Comparison of ENCODE assay signal across 31 cellular contexts in the genomic region with DNA sequence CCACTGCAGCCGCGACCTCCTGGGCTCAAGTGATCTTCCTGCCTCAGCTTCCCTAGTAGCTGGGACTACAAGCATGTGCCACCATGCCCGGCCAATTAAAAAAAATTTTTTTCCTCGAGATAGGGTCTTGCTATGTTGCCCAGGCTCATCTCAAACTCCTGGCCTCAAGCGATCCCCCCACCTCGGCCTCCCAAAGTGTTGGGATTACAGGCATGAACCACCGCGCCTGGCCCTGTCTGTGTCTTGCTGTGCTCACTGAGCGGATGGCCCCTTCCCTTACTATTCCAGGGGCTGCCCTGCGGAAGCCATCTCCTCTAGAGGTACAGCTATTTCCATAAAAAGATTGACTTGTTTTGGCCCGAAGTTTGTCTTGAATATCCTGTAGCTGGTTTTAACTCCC. TPM values are rescaled to one million over a fixed set of nuclear protein-coding genes. Genes with fewer than 3 reads are reported as not detected.
DNase-seq lines count a peak whose midpoint lies in the region; ATAC-seq, FAIRE-seq and TF ChIP-seq lines count a peak whose summit lies in the region.
"Had no signal": no experiment of that assay in that cellular context is flagged by ENCODE, and none has a peak within 500 bp of the region (broad histone marks: within the 10 kb centered on the region; RNA-seq: fewer than 3 reads in every experiment).

No MANE protein-coding gene starts in this region.

- H2AFZ ChIP-seq in ACC112 (ENCODE audit: low read length, unreplicated experiment) (no peak overlapping the region), endothelial cell of umbilical vein (ENCODE audit: low read depth, low read length) (no peak overlapping the region)

- FAIRE-seq in endothelial cell of umbilical vein (lab: Jason Lieb, UNC) (no peak), HTR-8/SVneo (lab: Jason Lieb, UNC) (no peak)
- FAIRE-seq: GM19239, kidney, pancreas had no signal

- TF ChIP-seq POLR2A in endothelial cell of umbilical vein (IDR thresholded peaks at IDR 0.05; ENCODE audit: low read depth, low read length): no peak

- BruUV-seq in endothelial cell of umbilical vein (replicated peaks; lab: Mats Ljungman, UMichigan): no TSS peak

- H3K9me3 ChIP-seq in endothelial cell of umbilical vein (replicated peaks; ENCODE audit: control insufficient read depth, insufficient read depth, low read length) (no peaks in the 10 kb centered on the region), skeletal muscle tissue (ENCODE audit: control insufficient read depth in 3 of 3, low read length in 3 of 3) (no peaks in the 10 kb centered on the region)
- H3K9me3 ChIP-seq: BLaER1 treated with 17β-estradiol and CSF1 and Interleukin-3, amounts not matched to agents 10 nM and 100 nM; Caco-2; HAP-1; mucosa of descending colon; pancreas had no signal

- no peaks in the 10 kb centered on the region for H4K20me1 ChIP-seq in endothelial cell of umbilical vein (replicated peaks; ENCODE audit: control insufficient read depth, extremely low read depth, insufficient read depth, low read length)

- H3K27me3 ChIP-seq in ACC112 (ENCODE audit: insufficient read depth, low read length) (no peaks in the 10 kb centered on the region), endothelial cell of umbilical vein (ENCODE audit: control insufficient read depth in 2 of 2, insufficient read depth in 2 of 2, low read length in 2 of 2) (no peaks in the 10 kb centered on the region), skeletal muscle tissue (ENCODE audit: control insufficient read depth in 3 of 3, insufficient read depth in 3 of 3, low read length in 3 of 3) (no peaks in the 10 kb centered on the region)
- H3K27me3 ChIP-seq: BLaER1 treated with 17β-estradiol and CSF1 and Interleukin-3, amounts not matched to agents 10 nM and 100 nM; pancreas had no signal

- H3K79me2 ChIP-seq in ACC112 (ENCODE audit: control insufficient read depth, insufficient read depth, low read length, unreplicated experiment) (no peaks in the 10 kb centered on the region), endothelial cell of umbilical vein (ENCODE audit: control insufficient read depth, insufficient read depth, low read length) (no peaks in the 10 kb centered on the region)

- H3K4me2 ChIP-seq in endothelial cell of umbilical vein (ENCODE audit: insufficient read depth, low read length): no peak overlapping the region

- H3K27ac ChIP-seq in ACC112 (ENCODE audit: low read depth, low read length): peak overlapping the region; percentile 54; the same call in 1 of the 2 replicates
- peak overlapping the region; percentile 54; the same call in 1 of the 2 replicates for H3K27ac ChIP-seq in RWPE1
- H3K27ac ChIP-seq in endothelial cell of umbilical vein (ENCODE audit: insufficient read depth, low read depth, low read length): peak overlapping the region; percentile 83
- peak overlapping the region; percentile 99 for H3K27ac ChIP-seq in skeletal muscle tissue (ENCODE audit: low read depth, low read length)
- H3K27ac ChIP-seq: BLaER1 treated with 17β-estradiol and CSF1 and Interleukin-3, amounts not matched to agents 10 nM and 100 nM; pancreas; SK-N-MC had no signal

- intact Hi-C loops in endothelial cell of umbilical vein (cut with micrococcal nuclease): loop anchor here (1.0 to 5.0 kb wide), 4 partner anchors 20 to 106 kb away; a partner anchor contains a TSS

- H3K36me3 ChIP-seq in ACC112 (ENCODE audit: insufficient read depth, low read length): no peaks in the 10 kb centered on the region
- peaks cover 0 to 6% of the 10 kb centered on the region in 2 experiments for H3K36me3 ChIP-seq in endothelial cell of umbilical vein (ENCODE audit: control insufficient read depth in 2 of 2, extremely low read depth in 1 of 2, insufficient read depth in 2 of 2, low read length in 2 of 2)
- H3K36me3 ChIP-seq in skeletal muscle tissue (ENCODE audit: control insufficient read depth in 3 of 3, insufficient read depth in 3 of 3, low read length in 3 of 3): peaks cover 5 to 15% (median 11%) of the 10 kb centered on the region in 3 donors
- H3K36me3 ChIP-seq: pancreas had no signal

- H3K4me3 ChIP-seq in ACC112 (ENCODE audit: low read depth, low read length) (no peak overlapping the region), endothelial cell of umbilical vein (replicated peaks in 1 of 3; ENCODE audit: insufficient read depth in 1 of 3, low read depth in 1 of 3, low read length in 3 of 3) (no peak overlapping the region), skeletal muscle tissue (ENCODE audit: low read length in 3 of 3) (no peak overlapping the region)
- H3K4me3 ChIP-seq: BLaER1 treated with 17β-estradiol and CSF1 and Interleukin-3, amounts not matched to agents 10 nM and 100 nM; HAP-1; mucosa of descending colon; pancreas; SK-N-MC had no signal

- H3K4me1 ChIP-seq in ACC112 (ENCODE audit: control insufficient read depth, insufficient read depth, low read length, unreplicated experiment): peaks cover 18% of the 10 kb centered on the region
- peaks cover 16% of the 10 kb centered on the region for H3K4me1 ChIP-seq in endothelial cell of umbilical vein (ENCODE audit: control insufficient read depth, extremely low read depth, insufficient read depth, low read length)
- peaks cover 26 to 59% (median 52%) of the 10 kb centered on the region in 3 donors for H3K4me1 ChIP-seq in skeletal muscle tissue (ENCODE audit: control insufficient read depth in 3 of 3, insufficient read depth in 3 of 3, low read length in 3 of 3)
- H3K4me1 ChIP-seq: Caco-2, HAP-1, pancreas had no signal

- dilution Hi-C loops in endothelial cell of umbilical vein (cut with MboI; ENCODE audit: extremely low pct_ligation_motif_present, low sequenced_read_pairs): no loop called here

- H3K9me1 ChIP-seq in endothelial cell of umbilical vein (replicated peaks; ENCODE audit: control insufficient read depth, extremely low read depth, insufficient read depth, low read length): no peaks in the 10 kb centered on the region

- no peak for DNase-seq in RWPE1 (ENCODE audit: low spot score)
- DNase-seq in endothelial cell of umbilical vein (ENCODE audit: low read depth, low spot score): no peak
- no peak for DNase-seq in cerebellar cortex (ENCODE audit: low spot score)
- DNase-seq in HTR-8/SVneo (ENCODE audit: insufficient read length, low spot score): no peak
- DNase-seq in D341Med (ENCODE audit: low spot score): no peak
- DNase-seq: activated CD4-positive, alpha-beta memory T cell treated with anti-CD3 and anti-CD28 coated beads for 36 hours; activated CD4-positive, CD25-positive, alpha-beta regulatory T cell treated with anti-CD3 and anti-CD28 coated beads, Interleukin-2, amount 50 U/mL, for 72 hours; activated CD8-positive, alpha-beta memory T cell treated with anti-CD3 and anti-CD28 coated beads, Interleukin-2, amount 50 U/mL, for 48 hours; activated naive CD4-positive, alpha-beta T cell treated with anti-CD3 and anti-CD28 coated beads, Interleukin-2, amount 50 U/mL, for 16 hours; Caco-2; central memory CD4-positive, alpha-beta T cell; DMS79; GDM1; KBM-7; kidney; mucosa of descending colon; NCI-H1105; NCI-H1930; NCI-H226; RPMI8226; stimulated activated naive CD4-positive, alpha-beta T cell; T-helper 17 cell; trophoblast cell had no signal

- TF ChIP-seq CTCF in RWPE1 (conservative IDR thresholded peaks at IDR 0.05; ENCODE audit: low read depth) (no peak), endothelial cell of umbilical vein (IDR thresholded peaks at IDR 0.05; ENCODE audit: extremely low read depth in 1 of 2, insufficient read depth in 1 of 2, low read depth in 1 of 2, low read length in 2 of 2) (no peak)

- CTCF ChIA-PET in RWPE1 (lab: Yijun Ruan, JAX) (no interaction called here), endothelial cell of umbilical vein (lab: Charles Lee) (interaction anchor here (1.0 to 1.9 kb wide), 2 partner anchors 18 to 104 kb away, joined by 3 to 8 read pairs; no protein-coding TSS in a partner anchor)

- POLR2A ChIA-PET in RWPE1 (lab: Yijun Ruan, JAX; ENCODE audit: low non-redundant PET): no interaction called here
- POLR2A ChIA-PET in endothelial cell of umbilical vein (lab: Charles Lee): no interaction called here

- ATAC-seq in HG03565 (IDR thresholded peaks at IDR 0.05; ENCODE audit: unreplicated experiment): no peak
- ATAC-seq: mucosa of descending colon, T-helper 17 cell had no signal

- no peak overlapping the region for H3K9ac ChIP-seq in endothelial cell of umbilical vein (replicated peaks; ENCODE audit: extremely low read depth, insufficient read depth, low read length)
- peak overlapping the region in 2 of 3 donors; percentile 67 to 74 for H3K9ac ChIP-seq in skeletal muscle tissue (ENCODE audit: low read depth in 1 of 3, low read length in 3 of 3)
- H3K9ac ChIP-seq: BLaER1 treated with 17β-estradiol and CSF1 and Interleukin-3, amounts not matched to agents 10 nM and 100 nM had no signal

RNA-seq across cellular contexts. Expression of a gene that starts 20.1 kb away (rescaled TPM):
- total RNA-seq in endothelial cell of umbilical vein (27.9 and 30.6 TPM in 2 replicates), skeletal muscle tissue (15.7 TPM)
- polyA plus RNA-seq in endothelial cell of umbilical vein: 14.6 and 15.9 TPM in 2 replicates
- polyA plus RNA-seq in endothelial cell of umbilical vein (2011; cell fraction: cytosol; rRNA removed): 20.6 and 23.2 TPM in 2 replicates
- 28.1 and 34.6 TPM in 2 replicates for polyA plus RNA-seq in endothelial cell of umbilical vein (2011; cell fraction: nucleus; rRNA removed)
- 25.1 and 25.7 TPM in 2 replicates for polyA plus RNA-seq in endothelial cell of umbilical vein (2012)
- 13.3 and 16.2 TPM in 2 replicates for polyA minus RNA-seq in endothelial cell of umbilical vein
- polyA minus RNA-seq in endothelial cell of umbilical vein (2011; cell fraction: cytosol; rRNA and poly(A)+ RNA removed): 5.9 TPM
- polyA minus RNA-seq in endothelial cell of umbilical vein (2011; cell fraction: nucleus; rRNA and poly(A)+ RNA removed): 24.5 and 35.8 TPM in 2 replicates

RNA-seq across cellular contexts. Expression of a gene that starts 41.6 kb away (rescaled TPM):
- total RNA-seq in endothelial cell of umbilical vein (4.6 and 7.2 TPM in 2 replicates), skeletal muscle tissue (1.0 TPM)
- polyA plus RNA-seq in endothelial cell of umbilical vein: 3.0 and 3.3 TPM in 2 replicates
- polyA plus RNA-seq in endothelial cell of umbilical vein (2011; cell fraction: cytosol; rRNA removed): 4.7 and 5.1 TPM in 2 replicates
- polyA plus RNA-seq in endothelial cell of umbilical vein (2011; cell fraction: nucleus; rRNA removed): 2.3 and 2.6 TPM in 2 replicates
- polyA plus RNA-seq in endothelial cell of umbilical vein (2012): 5.0 and 5.1 TPM in 2 replicates
- 1.8 and 2.3 TPM in 2 replicates for polyA minus RNA-seq in endothelial cell of umbilical vein
- 1.4 TPM for polyA minus RNA-seq in endothelial cell of umbilical vein (2011; cell fraction: cytosol; rRNA and poly(A)+ RNA removed)
- polyA minus RNA-seq in endothelial cell of umbilical vein (2011; cell fraction: nucleus; rRNA and poly(A)+ RNA removed): 1.2 and 1.6 TPM in 2 replicates

RNA-seq across cellular contexts. Expression of a gene that starts 55.5 kb away (rescaled TPM):
- 29.7 and 30.4 TPM in 2 replicates for total RNA-seq in endothelial cell of umbilical vein
- 34.3 and 38.4 TPM in 2 replicates for polyA plus RNA-seq in endothelial cell of umbilical vein
- polyA plus RNA-seq in endothelial cell of umbilical vein (2011; cell fraction: cytosol; rRNA removed): 27.2 and 31.6 TPM in 2 replicates
- polyA plus RNA-seq in endothelial cell of umbilical vein (2011; cell fraction: nucleus; rRNA removed): 42.9 and 57.0 TPM in 2 replicates
- 24.4 and 37.5 TPM in 2 replicates for polyA plus RNA-seq in endothelial cell of umbilical vein (2012)
- polyA minus RNA-seq in endothelial cell of umbilical vein: 24.9 and 30.1 TPM in 2 replicates
- polyA minus RNA-seq in endothelial cell of umbilical vein (2011; cell fraction: cytosol; rRNA and poly(A)+ RNA removed): 4.9 TPM
- 16.3 and 24.8 TPM in 2 replicates for polyA minus RNA-seq in endothelial cell of umbilical vein (2011; cell fraction: nucleus; rRNA and poly(A)+ RNA removed)
- 5.2 TPM for total RNA-seq in skeletal muscle tissue
